In the genomic region with DNA sequence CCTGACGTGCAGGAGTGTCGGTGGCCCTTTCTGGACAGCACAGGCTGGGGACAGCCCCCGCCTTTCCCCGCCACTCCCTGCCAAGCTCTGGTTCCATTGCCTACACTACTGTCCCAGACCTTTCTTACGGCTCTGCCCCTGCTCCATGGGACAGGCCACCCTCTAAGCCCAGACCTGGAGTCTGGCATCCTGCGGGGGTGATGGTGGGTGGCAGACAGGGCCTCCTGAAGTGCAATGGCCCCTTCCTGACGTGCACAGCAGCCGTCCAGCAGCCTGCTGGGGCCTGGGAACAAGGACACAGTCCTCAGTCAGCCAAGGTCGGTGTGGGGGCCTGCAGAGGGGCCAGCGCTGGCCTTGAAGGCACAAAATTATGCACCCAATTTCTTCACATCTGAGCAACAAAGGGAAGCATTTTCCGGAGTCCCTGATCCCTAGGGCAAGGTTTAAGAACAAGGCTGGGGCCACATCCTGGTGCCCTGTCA, we compare ENCODE assay signal across 9 cellular contexts.
DNase-seq lines count a peak whose midpoint lies in the region; ATAC-seq and TF ChIP-seq lines count a peak whose summit lies in the region.
"Had no signal": no experiment of that assay in that cellular context is flagged by ENCODE, and none has a peak within 500 bp of the region (broad histone marks: within the 10 kb centered on the region; RNA-seq: fewer than 3 reads in every experiment).

No MANE protein-coding gene starts in this region.

- H3K9ac ChIP-seq in colonic mucosa (ENCODE audit: low read depth in 2 of 2, low read length in 2 of 2) = peak overlapping the region in 1 of 2 donors; percentile 33

- H3K36me3 ChIP-seq in cardiac muscle cell = no peaks in the 10 kb centered on the region
- H3K36me3 ChIP-seq in colonic mucosa = no peaks in the 10 kb centered on the region
- H3K36me3 ChIP-seq in upper lobe of left lung = peaks cover 0 to 4% (median 0%) of the 10 kb centered on the region in 4 donors

- H3K27me3 ChIP-seq in cardiac muscle cell = no peaks in the 10 kb centered on the region
- no peaks in the 10 kb centered on the region for H3K27me3 ChIP-seq in colonic mucosa
- no peaks in the 10 kb centered on the region for H3K27me3 ChIP-seq in upper lobe of left lung

- TF ChIP-seq EP300 in upper lobe of left lung (IDR thresholded peaks at IDR 0.05) = no peak

- H3K4me3 ChIP-seq in cardiac muscle cell (no peak overlapping the region), colonic mucosa (no peak overlapping the region), upper lobe of left lung (no peak overlapping the region)

- H3K27me3 Mint-ChIP-seq in natural killer cell (ENCODE audit: low read depth in 2 of 2) = peaks cover 26 to 29% of the 10 kb centered on the region in 2 donors

- no peaks in the 10 kb centered on the region for H3K9me3 Mint-ChIP-seq in natural killer cell

- no peaks in the 10 kb centered on the region for H3K9me3 ChIP-seq in cardiac muscle cell (ENCODE audit: low read depth)
- no peaks in the 10 kb centered on the region for H3K9me3 ChIP-seq in colonic mucosa
- H3K9me3 ChIP-seq in upper lobe of left lung = no peaks in the 10 kb centered on the region

- peaks cover 0 to 6% of the 10 kb centered on the region in 2 donors for H3K4me1 Mint-ChIP-seq in natural killer cell

- intact Hi-C loops in Right ventricle myocardium superior (cut with DNase I) = no loop called here
- intact Hi-C loops in colonic mucosa (cut with DNase I) = no loop called here
- intact Hi-C loops in natural killer cell (cut with micrococcal nuclease) = no loop called here

- no peak for ATAC-seq in Right ventricle myocardium superior (ENCODE audit: poor library complexity)
- peak in 1 of 3 donors; percentile 25 for ATAC-seq in natural killer cell
- ATAC-seq in upper lobe of left lung (ENCODE audit: low FRiP score in 2 of 2) = no peak
- no peak for ATAC-seq in HG03159 (IDR thresholded peaks at IDR 0.05; ENCODE audit: unreplicated experiment)

- DNase-seq in cardiac muscle cell (ENCODE audit: low read depth in 1 of 2, low spot score in 1 of 2) (no peak), Right ventricle myocardium superior (no peak), colonic mucosa (no peak), natural killer cell (peak; percentile 9), upper lobe of left lung (peak in 1 of 2 donors; percentile 80), kidney tubule cell (ENCODE audit: low spot score) (no peak)
- DNase-seq in effector CD8-positive, alpha-beta T cell (lab: John Stamatoyannopoulos, UW) = no peak
- DNase-seq: kidney glomerular epithelial cell had no signal

- TF ChIP-seq CTCF in cardiac muscle cell (IDR thresholded peaks at IDR 0.05; ENCODE audit: low read depth, low read length) = no peak
- TF ChIP-seq CTCF in colonic mucosa (IDR thresholded peaks at IDR 0.05) = no peak
- TF ChIP-seq CTCF in natural killer cell (IDR thresholded peaks at IDR 0.05) = no peak
- no peak for TF ChIP-seq CTCF in upper lobe of left lung (IDR thresholded peaks at IDR 0.05)

- no peak overlapping the region for H3K4me3 Mint-ChIP-seq in natural killer cell

- peak overlapping the region; percentile 92 for H3K27ac ChIP-seq in cardiac muscle cell
- peak overlapping the region; percentile 75 for H3K27ac ChIP-seq in colonic mucosa
- peak overlapping the region; percentile 74 to 84 (median 83) for H3K27ac ChIP-seq in upper lobe of left lung

- 55 to 65% methylated on average over 4 to 11 of the region's 11 CpGs for WGBS in upper lobe of left lung, 2 donors

- H3K4me1 ChIP-seq in cardiac muscle cell (ENCODE audit: low read depth) (peaks cover 47% of the 10 kb centered on the region), colonic mucosa (peaks cover 10% of the 10 kb centered on the region), upper lobe of left lung (peaks cover 38 to 47% (median 40%) of the 10 kb centered on the region in 4 donors)

- no peaks in the 10 kb centered on the region for H3K36me3 Mint-ChIP-seq in natural killer cell

- TF ChIP-seq POLR2A in upper lobe of left lung (IDR thresholded peaks at IDR 0.05) = no peak

- H3K27ac Mint-ChIP-seq in natural killer cell = no peak overlapping the region
